In the genomic region with DNA sequence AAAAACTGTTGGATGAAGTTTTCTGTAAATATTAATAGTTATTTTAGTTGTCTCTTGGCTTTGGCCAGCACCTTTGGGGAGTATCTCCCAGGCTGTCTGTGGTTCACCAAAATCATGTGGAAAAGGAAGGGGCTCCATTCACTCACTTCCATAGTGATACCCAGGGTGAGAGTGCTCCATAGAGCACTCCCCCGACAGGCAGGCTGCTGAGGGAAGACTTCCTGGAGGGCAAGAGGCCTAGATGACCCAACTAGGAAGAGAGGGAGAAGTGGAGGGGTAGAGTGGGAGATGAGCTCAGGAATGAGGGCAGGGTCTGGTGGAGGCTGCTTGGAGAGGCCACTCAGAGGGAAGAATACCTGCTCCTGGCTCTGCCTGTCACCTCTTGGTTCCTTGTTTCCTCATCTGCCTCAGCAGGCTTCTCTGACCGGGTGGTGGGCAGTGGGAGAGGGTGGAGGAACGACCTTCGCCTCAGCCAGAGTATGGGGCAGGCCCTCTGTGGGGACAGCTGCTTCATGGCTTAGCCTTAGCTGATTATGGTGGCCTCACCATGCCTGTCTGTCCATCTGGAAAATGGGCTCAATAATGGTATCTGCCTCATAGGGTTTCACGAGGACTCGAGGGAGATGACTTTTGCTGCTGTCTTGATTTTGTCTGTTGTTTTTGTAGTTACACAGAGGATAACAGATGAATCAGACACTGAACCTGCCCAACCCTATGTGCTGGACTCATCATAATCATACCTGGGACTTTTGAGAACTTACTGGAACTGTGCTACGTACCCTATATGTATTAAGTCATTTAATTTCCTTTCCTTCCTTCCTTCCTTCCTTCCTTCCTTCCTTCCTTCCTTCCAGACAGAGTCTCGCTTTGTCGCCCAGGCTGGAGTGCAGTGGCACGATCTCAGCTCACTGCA, we compare ENCODE assay signal across 16 cellular contexts. TPM values are rescaled to one million over a fixed set of nuclear protein-coding genes. Genes with fewer than 3 reads are reported as not detected.
"Had no signal": no experiment of that assay in that cellular context is flagged by ENCODE, and none has a peak within 500 bp of the region (broad histone marks: within the 10 kb centered on the region; RNA-seq: fewer than 3 reads in every experiment).

No MANE protein-coding gene starts in this region.

- H3K27ac ChIP-seq: psoas muscle, sigmoid colon, tibial artery had no signal

- FAIRE-seq: TTC549 had no signal

- ATAC-seq: left cardiac atrium; naive thymus-derived CD8-positive, alpha-beta T cell; psoas muscle had no signal

- H3K4me1 ChIP-seq: psoas muscle, sigmoid colon, tibial artery had no signal

- H3K27me3 ChIP-seq: sigmoid colon, tibial artery had no signal

- H3K4me3 ChIP-seq: mucosa of descending colon, psoas muscle, sigmoid colon, tibial artery had no signal

- H3K9me3 ChIP-seq: mucosa of descending colon, psoas muscle, sigmoid colon, tibial artery had no signal

- H3K36me3 ChIP-seq: sigmoid colon, tibial artery had no signal

- DNase-seq: activated B cell treated with CpG ODN at 0.5 μM for 24 hours; activated CD4-positive, alpha-beta T cell treated with anti-CD3 and anti-CD28 coated beads, Interleukin-2, amount 10 ng/mL, durations not matched to agents 7 days and 5 days; activated naive CD4-positive, alpha-beta T cell treated with anti-CD3 and anti-CD28 coated beads, Interleukin-2, amount 10 ng/mL, durations not matched to agents 7 days and 5 days; activated T-cell treated with anti-CD3 and anti-CD28 coated beads for 4 hours; central memory CD4-positive, alpha-beta T cell; cortex of kidney; effector CD8-positive, alpha-beta T cell; left cardiac atrium; naive thymus-derived CD8-positive, alpha-beta T cell; psoas muscle; sigmoid colon; stimulated activated CD4-positive, alpha-beta T cell treated with anti-CD3 and anti-CD28 coated beads, Interleukin-2, amount 100 ng/mL, for 48 hours; stimulated activated CD8-positive, alpha-beta memory T cell treated with anti-CD3 and anti-CD28 coated beads, Interleukin-4, amount 100 ng/mL, for 48 hours; tibial artery had no signal

RNA-seq across cellular contexts. Expression of a gene that starts 46.7 kb away (rescaled TPM):
- total RNA-seq: naive thymus-derived CD8-positive, alpha-beta T cell had no signal
- polyA plus RNA-seq: naive thymus-derived CD8-positive, alpha-beta T cell had no signal
